ENCODE assay signal across 8 cellular contexts in the genomic region with DNA sequence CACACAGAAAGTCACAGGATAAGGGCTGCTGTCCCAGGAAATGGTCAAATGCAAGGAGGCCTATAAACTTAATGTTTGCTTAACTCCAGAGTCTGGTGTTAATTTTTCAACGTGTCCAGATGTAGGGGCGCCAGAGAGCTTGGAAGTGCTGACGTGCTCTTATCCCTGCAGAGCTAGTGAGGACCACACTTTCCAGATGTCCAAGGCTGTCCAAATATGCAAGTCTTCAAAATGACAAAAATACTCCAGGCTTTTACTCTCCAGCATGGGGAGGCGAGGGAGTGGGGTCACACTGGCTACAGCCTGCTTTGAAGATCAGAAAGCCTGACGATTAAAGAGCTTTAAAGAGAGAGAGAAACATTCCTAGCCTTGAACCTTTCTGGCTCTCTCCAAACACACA. TPM values are rescaled to one million over a fixed set of nuclear protein-coding genes. Genes with fewer than 3 reads are reported as not detected.
DNase-seq lines count a peak whose midpoint lies in the region; ATAC-seq, FAIRE-seq and TF ChIP-seq lines count a peak whose summit lies in the region.

No MANE protein-coding gene starts in this region.

- H3K4me3 ChIP-seq in GM23338 (no peak overlapping the region), SK-N-SH (ENCODE audit: low read depth in 2 of 2, low read length in 1 of 2) (no peak overlapping the region), cardiac muscle cell (no peak overlapping the region), small intestine (ENCODE audit: low read depth in 1 of 2, low read length in 2 of 2) (no peak overlapping the region)

- 77% methylated on average over 4 of the region's 5 CpGs for WGBS in SK-N-SH (ENCODE audit: low lambda C conversion rate)
- WGBS in small intestine, 3 donors = 26 to 31% (median 27%) methylated on average over 5 of the region's 5 CpGs

- H3K27me3 ChIP-seq in GM23338 (ENCODE audit: insufficient read depth) (peaks cover 10% of the 10 kb centered on the region), SK-N-SH (ENCODE audit: insufficient read depth) (no peaks in the 10 kb centered on the region), cardiac muscle cell (no peaks in the 10 kb centered on the region), small intestine (ENCODE audit: control insufficient read depth in 2 of 2, insufficient read depth in 2 of 2, low read length in 2 of 2) (no peaks in the 10 kb centered on the region)

- peak; percentile 49 to 67 for TF ChIP-seq CTCF in GM23338 (conservative IDR thresholded peaks at IDR 0.05; ENCODE audit: low read depth in 2 of 2)
- peak; percentile 34 for TF ChIP-seq CTCF in SK-N-SH (IDR thresholded peaks at IDR 0.05)
- TF ChIP-seq CTCF in cardiac muscle cell (IDR thresholded peaks at IDR 0.05; ENCODE audit: low read depth, low read length) = peak; percentile 64

- H3K27ac Mint-ChIP-seq in GM23338 = no peak overlapping the region
- H3K27ac Mint-ChIP-seq in natural killer cell treated with Interleukin-12 subunit alpha and Interleukin-12 subunit beta and Interleukin-15 and Interleukin-18, amount 100 ng/mL, for 72 hours = no peak overlapping the region

- H3K9ac ChIP-seq in SK-N-SH = no peak overlapping the region

- CTCF ChIA-PET in SK-N-SH (lab: Yijun Ruan, JAX) = interaction anchor here (0.7 to 14.4 kb wide), 28 partner anchors 8 to 742 kb away, joined by 3 to 427 read pairs (median 4); a partner anchor contains a TSS

- H2AFZ ChIP-seq in GM23338 = 0 out of 2 replicates have a peak overlapping the region, but pooled peaks have one; percentile 7
- H2AFZ ChIP-seq in SK-N-SH (ENCODE audit: low read depth) = no peak overlapping the region

- H3K4me1 Mint-ChIP-seq in GM23338 = peaks cover 4% of the 10 kb centered on the region
- peaks cover 0 to 5% of the 10 kb centered on the region in 2 donors for H3K4me1 Mint-ChIP-seq in natural killer cell treated with Interleukin-12 subunit alpha and Interleukin-12 subunit beta and Interleukin-15 and Interleukin-18, amount 100 ng/mL, for 72 hours (ENCODE audit: low read depth in 2 of 2)

- H3K36me3 ChIP-seq in GM23338 (ENCODE audit: insufficient read depth) = no peaks in the 10 kb centered on the region
- H3K36me3 ChIP-seq in SK-N-SH (replicated peaks in 1 of 2; ENCODE audit: control insufficient read depth in 1 of 2, insufficient read depth in 2 of 2, low read length in 1 of 2) = no peaks in the 10 kb centered on the region
- H3K36me3 ChIP-seq in cardiac muscle cell = no peaks in the 10 kb centered on the region
- no peaks in the 10 kb centered on the region for H3K36me3 ChIP-seq in small intestine (ENCODE audit: control insufficient read depth in 2 of 2, insufficient read depth in 2 of 2, low read length in 2 of 2)

- H3K27me3 Mint-ChIP-seq in GM23338 (ENCODE audit: insufficient read depth, low read depth, poor library complexity) = peaks cover 44% of the 10 kb centered on the region
- peaks cover 0 to 12% of the 10 kb centered on the region in 2 donors for H3K27me3 Mint-ChIP-seq in natural killer cell treated with Interleukin-12 subunit alpha and Interleukin-12 subunit beta and Interleukin-15 and Interleukin-18, amount 100 ng/mL, for 72 hours

- H4K20me1 ChIP-seq in GM23338 (replicated peaks; ENCODE audit: insufficient read depth) = no peaks in the 10 kb centered on the region
- no peaks in the 10 kb centered on the region for H4K20me1 ChIP-seq in SK-N-SH (ENCODE audit: insufficient read depth)

- no peaks in the 10 kb centered on the region for H3K9me3 ChIP-seq in SK-N-SH
- no peaks in the 10 kb centered on the region for H3K9me3 ChIP-seq in cardiac muscle cell (ENCODE audit: low read depth)
- no peaks in the 10 kb centered on the region for H3K9me3 ChIP-seq in small intestine (ENCODE audit: control insufficient read depth, low read depth)

- H3K4me3 Mint-ChIP-seq in GM23338 = no peak overlapping the region
- no peak overlapping the region for H3K4me3 Mint-ChIP-seq in natural killer cell treated with Interleukin-12 subunit alpha and Interleukin-12 subunit beta and Interleukin-15 and Interleukin-18, amount 100 ng/mL, for 72 hours

- H3K4me1 ChIP-seq in GM23338 (ENCODE audit: insufficient read depth) (peaks cover 6% of the 10 kb centered on the region; the same call in 1 of the 2 replicates), SK-N-SH (ENCODE audit: control insufficient read depth in 1 of 2, insufficient read depth in 2 of 2, low read depth in 1 of 2, low read length in 1 of 2) (peaks cover 5 to 10% of the 10 kb centered on the region in 2 experiments; a peak in 3 of 4 replicates), cardiac muscle cell (ENCODE audit: low read depth) (peaks cover 4% of the 10 kb centered on the region), small intestine (ENCODE audit: control insufficient read depth in 2 of 2, insufficient read depth in 1 of 2, low read depth in 1 of 2, low read length in 1 of 2) (peaks cover 0 to 2% of the 10 kb centered on the region in 2 donors)

- H3F3A ChIP-seq in GM23338 (replicated peaks; ENCODE audit: low read depth) (no peaks in the 10 kb centered on the region), SK-N-SH (replicated peaks; ENCODE audit: insufficient read depth) (no peaks in the 10 kb centered on the region)

- H3K36me3 Mint-ChIP-seq in GM23338 (ENCODE audit: low read depth) = no peaks in the 10 kb centered on the region
- H3K36me3 Mint-ChIP-seq in natural killer cell treated with Interleukin-12 subunit alpha and Interleukin-12 subunit beta and Interleukin-15 and Interleukin-18, amount 100 ng/mL, for 72 hours = no peaks in the 10 kb centered on the region

- peak; percentile 33; the same call in 2 of the 3 replicates for ATAC-seq in GM23338
- no peak for ATAC-seq in natural killer cell treated with Interleukin-12 subunit alpha and Interleukin-12 subunit beta and Interleukin-15 and Interleukin-18, amount 100 ng/mL, for 72 hours

- H3K79me2 ChIP-seq in GM23338 (replicated peaks; ENCODE audit: insufficient read depth) = no peaks in the 10 kb centered on the region
- no peaks in the 10 kb centered on the region for H3K79me2 ChIP-seq in SK-N-SH (ENCODE audit: insufficient read depth)

- DNase-seq in GM23338 (ENCODE audit: low spot score) (peak; percentile 62), SK-N-SH (peak; percentile 19), cardiac muscle cell (ENCODE audit: low read depth in 1 of 2, low spot score in 1 of 2) (peak; percentile 59 to 88), small intestine (peak; percentile 23), ecto neural progenitor cell (ENCODE audit: low spot score) (no peak), NOMO-1 treated with DMSO at 0.1 percent for 48 hours (lab: John Stamatoyannopoulos, UW; ENCODE audit: unreplicated experiment) (no peak), NCI-H187 (lab: John Stamatoyannopoulos, UW) (no peak)
- no peak for DNase-seq in natural killer cell treated with Interleukin-12 subunit alpha and Interleukin-12 subunit beta and Interleukin-15 and Interleukin-18, amount 100 ng/mL, for 72 hours (ENCODE audit: low spot score)

- no peaks in the 10 kb centered on the region for H3K9me2 ChIP-seq in GM23338 (ENCODE audit: insufficient read depth)
- no peaks in the 10 kb centered on the region for H3K9me2 ChIP-seq in SK-N-SH

- H3K9me3 Mint-ChIP-seq in GM23338 = no peaks in the 10 kb centered on the region
- no peaks in the 10 kb centered on the region for H3K9me3 Mint-ChIP-seq in natural killer cell treated with Interleukin-12 subunit alpha and Interleukin-12 subunit beta and Interleukin-15 and Interleukin-18, amount 100 ng/mL, for 72 hours

- TF ChIP-seq RAD21 in SK-N-SH (IDR thresholded peaks at IDR 0.05; ENCODE audit: low read length) = peak; percentile 67

- POLR2A ChIA-PET in SK-N-SH (lab: Yijun Ruan, JAX) = interaction anchor here (1.0 kb wide), 1 partner anchor 174 kb away, joined by 3 read pairs; a partner anchor contains a TSS

- H3K4me2 ChIP-seq in GM23338 (no peak overlapping the region), SK-N-SH (no peak overlapping the region)

- H3K27ac ChIP-seq in GM23338 (ENCODE audit: low read depth) (no peak overlapping the region), SK-N-SH (ENCODE audit: low read depth in 2 of 2, low read length in 1 of 2) (no peak overlapping the region), cardiac muscle cell (no peak overlapping the region), small intestine (ENCODE audit: low read depth in 1 of 2, low read length in 1 of 2) (peak overlapping the region in 1 of 2 donors; percentile 36)

- TF ChIP-seq EP300 in SK-N-SH (IDR thresholded peaks at IDR 0.05; ENCODE audit: borderline replicate concordance in 1 of 2, low read depth in 1 of 2, low read length in 1 of 2) = no peak

- no peak for FAIRE-seq in small intestine (lab: Jason Lieb, UNC)

TF ChIP-seq in GM23338, 12 proteins besides CTCF, POLR2A, EP300 and RAD21 (continues in another document):
- no peak for TF ChIP-seq POLR2AphosphoS5 (IDR thresholded peaks at IDR 0.05; ENCODE audit: low read depth)
- TF ChIP-seq ZNF331 (CRISPR knock-in tag; IDR thresholded peaks at IDR 0.05; ENCODE audit: low read depth) = no peak
- TF ChIP-seq CREB1 (CRISPR knock-in tag; IDR thresholded peaks at IDR 0.05; ENCODE audit: low read depth) = no peak

TF ChIP-seq in SK-N-SH, 30 proteins besides CTCF, POLR2A, EP300 and RAD21:
- TF ChIP-seq NFIC (IDR thresholded peaks at IDR 0.05; ENCODE audit: borderline replicate concordance) = no peak
- no peak for TF ChIP-seq RCOR1 (IDR thresholded peaks at IDR 0.05; ENCODE audit: low read length)
- no peak for TF ChIP-seq RXRA (IDR thresholded peaks at IDR 0.05; ENCODE audit: borderline replicate concordance, low read depth)
- peak; percentile 54 for TF ChIP-seq SMC3 (IDR thresholded peaks at IDR 0.05; ENCODE audit: low read depth, low read length)
- TF ChIP-seq NRF1 (IDR thresholded peaks at IDR 0.05; ENCODE audit: low read depth, low read length) = no peak
- no peak for TF ChIP-seq GABPA (IDR thresholded peaks at IDR 0.05; ENCODE audit: low read depth)

RNA-seq across cellular contexts. Expression of a gene that starts 57.6 kb away (rescaled TPM):
- 0.08 TPM in 1 of 2 replicates, not detected in the other for total RNA-seq in GM23338 (2014; rRNA removed; shearing (Covaris generic))
- polyA plus RNA-seq in GM23338 (2016; fragmentation: Nextera tagmentation; extraction: Ambion mirVana) = not detected in 2 replicates
- polyA plus RNA-seq in SK-N-SH (2012; rRNA removed) = 0.03 and 0.06 TPM in 2 replicates
- 0.04 TPM in 1 of 2 replicates, not detected in the other for polyA plus RNA-seq in SK-N-SH (2012; cell fraction: cytosol; rRNA removed)
- 0.16 and 0.35 TPM in 2 replicates for polyA plus RNA-seq in SK-N-SH (2012; cell fraction: nucleus; rRNA removed)
- total RNA-seq in cardiac muscle cell = not detected in 2 replicates
- polyA plus RNA-seq in cardiac muscle cell = 0.15 TPM in 1 of 2 replicates, not detected in the other
- 1 to 10 TPM; 2.4 to 4.3 (median 3.4) TPM for polyA plus RNA-seq in small intestine
- not detected for total RNA-seq in natural killer cell treated with Interleukin-12 subunit alpha and Interleukin-12 subunit beta and Interleukin-15 and Interleukin-18, amount 100 ng/mL, for 72 hours

Comparison
In these comparisons a context has a peak if more than half of its experiments do, and no peak if none do; other contexts are left out.
1. DNase-seq: peak in GM23338 (single experiment), SK-N-SH (single experiment), cardiac muscle cell (2 of 2) and small intestine (single experiment); none in natural killer cell treated with Interleukin-12 subunit alpha and Interleukin-12 subunit beta and Interleukin-15 and Interleukin-18, amount 100 ng/mL, for 72 hours (single experiment), ecto neural progenitor cell (single experiment), NOMO-1 treated with DMSO at 0.1 percent for 48 hours (single experiment) and NCI-H187 (0 of 2).
2. Peak in every context shown above with its lines, with median percentiles within 50 percentile points of each other: CTCF ChIP-seq.